20 cellular contexts compared by ENCODE assay signal in genomic region chr4:8285976-8286718, GRCh38. TPM values are rescaled to one million over a fixed set of nuclear protein-coding genes. Genes with fewer than 3 reads are reported as not detected.
"Had no signal": no experiment of that assay in that cellular context is flagged by ENCODE, and none has a peak within 500 bp of the region (broad histone marks: within the 10 kb centered on the region; RNA-seq: fewer than 3 reads in every experiment).

No MANE protein-coding gene starts in this region.

- H3K27ac ChIP-seq: coronary artery, esophagus muscularis mucosa, parathyroid adenoma, upper lobe of left lung had no signal

- H3K9ac ChIP-seq: parathyroid adenoma had no signal

- H3K27me3 Mint-ChIP-seq: activated CD4-positive, alpha-beta T cell treated with anti-CD3 and anti-CD28 coated beads for 36 hours; activated naive CD8-positive, alpha-beta T cell treated with anti-CD3 and anti-CD28 coated beads for 36 hours; central memory CD8-positive, alpha-beta T cell; natural killer cell treated with Interleukin-12 subunit alpha and Interleukin-12 subunit beta and Interleukin-15 and Interleukin-18, amount 100 ng/mL, for 72 hours had no signal

- H3K4me1 Mint-ChIP-seq: activated CD4-positive, alpha-beta T cell treated with anti-CD3 and anti-CD28 coated beads for 36 hours; activated naive CD8-positive, alpha-beta T cell treated with anti-CD3 and anti-CD28 coated beads for 36 hours; central memory CD8-positive, alpha-beta T cell had no signal

- ATAC-seq: activated CD4-positive, alpha-beta T cell treated with anti-CD3 and anti-CD28 coated beads for 36 hours; left lobe of liver; natural killer cell treated with Interleukin-12 subunit alpha and Interleukin-12 subunit beta and Interleukin-15 and Interleukin-18, amount 100 ng/mL, for 72 hours had no signal

- H3K4me3 Mint-ChIP-seq: activated B cell treated with CpG ODN at 0.5 μM for 24 hours; activated CD4-positive, alpha-beta T cell treated with anti-CD3 and anti-CD28 coated beads for 36 hours; activated naive CD8-positive, alpha-beta T cell treated with anti-CD3 and anti-CD28 coated beads for 36 hours; central memory CD8-positive, alpha-beta T cell; mesothelial cell of epicardium; natural killer cell treated with Interleukin-12 subunit alpha and Interleukin-12 subunit beta and Interleukin-15 and Interleukin-18, amount 100 ng/mL, for 72 hours; T-helper 1 cell treated with Interleukin-12 subunit alpha and Interleukin-12 subunit beta and Interleukin-4 antibody, amounts not matched to agents 30 μg/mL and 1 μg/mL, for 36 hours had no signal

- H3K9me3 Mint-ChIP-seq: activated B cell treated with CpG ODN at 0.5 μM for 24 hours; activated naive CD8-positive, alpha-beta T cell treated with anti-CD3 and anti-CD28 coated beads for 36 hours; central memory CD8-positive, alpha-beta T cell; mesothelial cell of epicardium; natural killer cell treated with Interleukin-12 subunit alpha and Interleukin-12 subunit beta and Interleukin-15 and Interleukin-18, amount 100 ng/mL, for 72 hours; T-helper 1 cell treated with Interleukin-12 subunit alpha and Interleukin-12 subunit beta and Interleukin-4 antibody, amounts not matched to agents 30 μg/mL and 1 μg/mL, for 36 hours had no signal

- H3K4me1 ChIP-seq: parathyroid adenoma, upper lobe of left lung had no signal

- H2AFZ ChIP-seq: parathyroid adenoma had no signal

- H3K9me3 ChIP-seq: esophagus muscularis mucosa, upper lobe of left lung had no signal

- DNase-seq: activated B cell treated with CpG ODN at 0.5 μM for 24 hours; activated CD4-positive, alpha-beta T cell treated with anti-CD3 and anti-CD28 coated beads for 36 hours; activated CD4-positive, alpha-beta T cell treated with anti-CD3 and anti-CD28 coated beads, Interleukin-2, amount 50 U/mL, for 4 hours; activated CD8-positive, alpha-beta memory T cell treated with anti-CD3 and anti-CD28 coated beads, Interleukin-2, amount 50 U/mL, for 48 hours; activated naive CD4-positive, alpha-beta T cell treated with Interleukin-2 at 50 U/mL for 16 hours; activated naive CD8-positive, alpha-beta T cell treated with anti-CD3 and anti-CD28 coated beads for 36 hours; activated T-cell treated with anti-CD3 and anti-CD28 coated beads, Interleukin-2, amount 50 U/mL, for 48 hours; stimulated activated CD4-positive, alpha-beta T cell treated with anti-CD3 and anti-CD28 coated beads, Interleukin-4, amount 100 ng/mL, for 24 hours; stimulated activated naive CD4-positive, alpha-beta T cell treated with Interleukin-2 at 50 U/mL for 16 hours; upper lobe of left lung had no signal

- H3K27ac Mint-ChIP-seq: activated B cell treated with CpG ODN at 0.5 μM for 24 hours; activated CD4-positive, alpha-beta T cell treated with anti-CD3 and anti-CD28 coated beads for 36 hours; activated naive CD8-positive, alpha-beta T cell treated with anti-CD3 and anti-CD28 coated beads for 36 hours; mesothelial cell of epicardium; natural killer cell treated with Interleukin-12 subunit alpha and Interleukin-12 subunit beta and Interleukin-15 and Interleukin-18, amount 100 ng/mL, for 72 hours; T-helper 1 cell treated with Interleukin-12 subunit alpha and Interleukin-12 subunit beta and Interleukin-4 antibody, amounts not matched to agents 30 μg/mL and 1 μg/mL, for 36 hours had no signal

- H3K36me3 ChIP-seq: upper lobe of left lung had no signal

- H3K27me3 ChIP-seq: esophagus muscularis mucosa, upper lobe of left lung had no signal

- H3K4me3 ChIP-seq: coronary artery, esophagus muscularis mucosa, upper lobe of left lung had no signal

- H3K36me3 Mint-ChIP-seq: activated naive CD8-positive, alpha-beta T cell treated with anti-CD3 and anti-CD28 coated beads for 36 hours; mesothelial cell of epicardium; natural killer cell treated with Interleukin-12 subunit alpha and Interleukin-12 subunit beta and Interleukin-15 and Interleukin-18, amount 100 ng/mL, for 72 hours had no signal

RNA-seq across cellular contexts. Expression of gene HTRA3, which starts 16.6 kb away (rescaled TPM):
- total RNA-seq: activated B cell treated with CpG ODN at 0.5 μM for 24 hours; activated CD4-positive, alpha-beta T cell treated with anti-CD3 and anti-CD28 coated beads for 36 hours; activated CD8-positive, alpha-beta memory T cell treated with anti-CD3 and anti-CD28 coated beads for 36 hours; activated naive CD8-positive, alpha-beta T cell treated with anti-CD3 and anti-CD28 coated beads for 36 hours; natural killer cell treated with Interleukin-12 subunit alpha and Interleukin-12 subunit beta and Interleukin-15 and Interleukin-18, amount 100 ng/mL, for 72 hours had no signal
- polyA plus RNA-seq: keratinocyte had no signal
